33 cellular contexts compared by ENCODE assay signal in genomic region chr1:2810899-2811525, GRCh38.
"Had no signal": no experiment of that assay in that cellular context is flagged by ENCODE, and none has a peak within 500 bp of the region (broad histone marks: within the 10 kb centered on the region; RNA-seq: fewer than 3 reads in every experiment).

No MANE protein-coding gene starts in this region.

- ATAC-seq: activated CD4-positive, CD25-positive, alpha-beta regulatory T cell treated with anti-CD3 and anti-CD28 coated beads, Interleukin-2, amount 50 U/mL, for 24 hours; activated CD8-positive, alpha-beta T cell treated with anti-CD3 and anti-CD28 coated beads for 36 hours; activated naive CD8-positive, alpha-beta T cell treated with anti-CD3 and anti-CD28 coated beads, Interleukin-2, amount 50 U/mL, for 24 hours; body of pancreas; esophagus mucosa; T-helper 17 cell had no signal

- H3K27me3 Mint-ChIP-seq: activated B cell treated with CpG ODN at 0.5 μM for 24 hours; activated naive CD8-positive, alpha-beta T cell treated with anti-CD3 and anti-CD28 coated beads, Interleukin-2, amount 50 U/mL, for 24 hours; dendritic cell treated with granulocyte-macrophage colony-stimulating factor and Interleukin-4, amounts not matched to agents 40 ng/mL and 50 ng/mL, for 4 days had no signal

- H3K4me1 Mint-ChIP-seq: activated B cell treated with CpG ODN at 0.5 μM for 24 hours; activated naive CD4-positive, alpha-beta T cell treated with anti-CD3 and anti-CD28 coated beads, Interleukin-2, amount 50 U/mL, for 24 hours; activated naive CD8-positive, alpha-beta T cell treated with anti-CD3 and anti-CD28 coated beads for 36 hours; activated naive CD8-positive, alpha-beta T cell treated with anti-CD3 and anti-CD28 coated beads, Interleukin-2, amount 50 U/mL, for 24 hours; endodermal cell had no signal

- H3K9me3 Mint-ChIP-seq: activated B cell treated with CpG ODN at 0.5 μM for 24 hours; activated CD8-positive, alpha-beta T cell treated with anti-CD3 and anti-CD28 coated beads for 36 hours; activated naive CD4-positive, alpha-beta T cell treated with anti-CD3 and anti-CD28 coated beads for 36 hours; activated naive CD4-positive, alpha-beta T cell treated with anti-CD3 and anti-CD28 coated beads, Interleukin-2, amount 50 U/mL, for 24 hours; activated naive CD8-positive, alpha-beta T cell treated with anti-CD3 and anti-CD28 coated beads for 36 hours; activated naive CD8-positive, alpha-beta T cell treated with anti-CD3 and anti-CD28 coated beads, Interleukin-2, amount 50 U/mL, for 24 hours; activated T-helper 2 cell treated with anti-CD3 and anti-CD28 coated beads, Interferon-gamma antibody, Interleukin-2, Interleukin-4, amounts not matched to agents 10 μg/mL and 5 μg/mL and 100 μg/mL, durations not matched to agents 14 hours and 24 hours and 36 hours; T-helper 2 cell treated with Interferon-gamma antibody and Interleukin-4, amounts not matched to agents 5 μg/mL and 100 μg/mL, for 36 hours had no signal

- DNase-seq: activated B cell treated with CpG ODN at 0.5 μM for 24 hours; activated CD4-positive, alpha-beta T cell treated with anti-CD3 and anti-CD28 coated beads for 48 hours; activated CD4-positive, alpha-beta T cell treated with anti-CD3 and anti-CD28 coated beads, Interleukin-2, amount 50 U/mL, for 1 hour; activated CD4-positive, alpha-beta T cell treated with anti-CD3 and anti-CD28 coated beads, Interleukin-2, amount 50 U/mL, for 48 hours; activated CD8-positive, alpha-beta memory T cell treated with anti-CD3 and anti-CD28 coated beads for 24 hours; activated CD8-positive, alpha-beta T cell treated with anti-CD3 and anti-CD28 coated beads for 36 hours; activated effector memory CD4-positive, alpha-beta T cell treated with anti-CD3 and anti-CD28 coated beads, Interleukin-2, amount 50 U/mL, for 16 hours; activated naive CD4-positive, alpha-beta T cell treated with anti-CD3 and anti-CD28 coated beads for 36 hours; activated naive CD8-positive, alpha-beta T cell treated with anti-CD3 and anti-CD28 coated beads for 36 hours; activated naive CD8-positive, alpha-beta T cell treated with anti-CD3 and anti-CD28 coated beads, Interleukin-2, amount 50 U/mL, for 24 hours; activated T-cell treated with anti-CD3 and anti-CD28 coated beads, Interleukin-2, amount 50 U/mL, for 48 hours; adrenal gland; amygdala; aorta; body of pancreas; central memory CD4-positive, alpha-beta T cell; cerebellar nuclear complex; colonic mucosa; dorsolateral prefrontal cortex; effector memory CD4-positive, alpha-beta T cell; endodermal cell; foreskin fibroblast; T-helper 1 cell; T-helper 17 cell; T1000; WERI-Rb-1 had no signal

- H3K36me3 Mint-ChIP-seq: activated naive CD4-positive, alpha-beta T cell treated with anti-CD3 and anti-CD28 coated beads, Interleukin-2, amount 50 U/mL, for 24 hours; activated naive CD8-positive, alpha-beta T cell treated with anti-CD3 and anti-CD28 coated beads for 36 hours had no signal

- H3K4me1 ChIP-seq: adrenal gland, colonic mucosa had no signal

- H3K27me3 ChIP-seq: colonic mucosa had no signal

- H3K36me3 ChIP-seq: adrenal gland, colonic mucosa, WERI-Rb-1 had no signal

- H3K4me3 ChIP-seq: adrenal gland, body of pancreas, colonic mucosa, dorsolateral prefrontal cortex had no signal

- H3K4me3 Mint-ChIP-seq: activated B cell treated with CpG ODN at 0.5 μM for 24 hours; activated CD8-positive, alpha-beta T cell treated with anti-CD3 and anti-CD28 coated beads for 36 hours; activated naive CD4-positive, alpha-beta T cell treated with anti-CD3 and anti-CD28 coated beads for 36 hours; activated naive CD4-positive, alpha-beta T cell treated with anti-CD3 and anti-CD28 coated beads, Interleukin-2, amount 50 U/mL, for 24 hours; activated naive CD8-positive, alpha-beta T cell treated with anti-CD3 and anti-CD28 coated beads for 36 hours; activated naive CD8-positive, alpha-beta T cell treated with anti-CD3 and anti-CD28 coated beads, Interleukin-2, amount 50 U/mL, for 24 hours; activated T-helper 1 cell treated with anti-CD3 and anti-CD28 coated beads, Interleukin-12 subunit alpha, Interleukin-12 subunit beta, Interleukin-2, Interleukin-4 antibody, amounts not matched to agents 30 ng/mL and 10 ng/mL and 1 ng/mL, durations not matched to agents 14 hours and 24 hours and 36 hours; dendritic cell treated with granulocyte-macrophage colony-stimulating factor and Interleukin-4, amounts not matched to agents 40 ng/mL and 50 ng/mL, for 4 days; endodermal cell; T-helper 17 cell; T-helper 2 cell treated with Interferon-gamma antibody and Interleukin-4, amounts not matched to agents 5 μg/mL and 100 μg/mL, for 36 hours had no signal

- H3K27ac Mint-ChIP-seq: activated B cell treated with CpG ODN at 0.5 μM for 24 hours; activated CD8-positive, alpha-beta T cell treated with anti-CD3 and anti-CD28 coated beads for 36 hours; activated naive CD4-positive, alpha-beta T cell treated with anti-CD3 and anti-CD28 coated beads for 36 hours; activated naive CD4-positive, alpha-beta T cell treated with anti-CD3 and anti-CD28 coated beads, Interleukin-2, amount 50 U/mL, for 24 hours; activated naive CD8-positive, alpha-beta T cell treated with anti-CD3 and anti-CD28 coated beads for 36 hours; activated naive CD8-positive, alpha-beta T cell treated with anti-CD3 and anti-CD28 coated beads, Interleukin-2, amount 50 U/mL, for 24 hours; activated T-helper 1 cell treated with anti-CD3 and anti-CD28 coated beads, Interleukin-12 subunit alpha, Interleukin-12 subunit beta, Interleukin-2, Interleukin-4 antibody, amounts not matched to agents 30 ng/mL and 10 ng/mL and 1 ng/mL, durations not matched to agents 14 hours and 24 hours and 36 hours; activated T-helper 2 cell treated with anti-CD3 and anti-CD28 coated beads, Interferon-gamma antibody, Interleukin-2, Interleukin-4, amounts not matched to agents 10 μg/mL and 5 μg/mL and 100 μg/mL, durations not matched to agents 14 hours and 24 hours and 36 hours; dendritic cell treated with granulocyte-macrophage colony-stimulating factor and Interleukin-4, amounts not matched to agents 40 ng/mL and 50 ng/mL, for 4 days; endodermal cell; T-helper 17 cell; T-helper 2 cell treated with Interferon-gamma antibody and Interleukin-4, amounts not matched to agents 5 μg/mL and 100 μg/mL, for 36 hours had no signal

- H3K27ac ChIP-seq: adrenal gland, body of pancreas, colonic mucosa, dorsolateral prefrontal cortex, WERI-Rb-1 had no signal

- H3K9me3 ChIP-seq: adrenal gland, body of pancreas, colonic mucosa had no signal
